In the genomic region with DNA sequence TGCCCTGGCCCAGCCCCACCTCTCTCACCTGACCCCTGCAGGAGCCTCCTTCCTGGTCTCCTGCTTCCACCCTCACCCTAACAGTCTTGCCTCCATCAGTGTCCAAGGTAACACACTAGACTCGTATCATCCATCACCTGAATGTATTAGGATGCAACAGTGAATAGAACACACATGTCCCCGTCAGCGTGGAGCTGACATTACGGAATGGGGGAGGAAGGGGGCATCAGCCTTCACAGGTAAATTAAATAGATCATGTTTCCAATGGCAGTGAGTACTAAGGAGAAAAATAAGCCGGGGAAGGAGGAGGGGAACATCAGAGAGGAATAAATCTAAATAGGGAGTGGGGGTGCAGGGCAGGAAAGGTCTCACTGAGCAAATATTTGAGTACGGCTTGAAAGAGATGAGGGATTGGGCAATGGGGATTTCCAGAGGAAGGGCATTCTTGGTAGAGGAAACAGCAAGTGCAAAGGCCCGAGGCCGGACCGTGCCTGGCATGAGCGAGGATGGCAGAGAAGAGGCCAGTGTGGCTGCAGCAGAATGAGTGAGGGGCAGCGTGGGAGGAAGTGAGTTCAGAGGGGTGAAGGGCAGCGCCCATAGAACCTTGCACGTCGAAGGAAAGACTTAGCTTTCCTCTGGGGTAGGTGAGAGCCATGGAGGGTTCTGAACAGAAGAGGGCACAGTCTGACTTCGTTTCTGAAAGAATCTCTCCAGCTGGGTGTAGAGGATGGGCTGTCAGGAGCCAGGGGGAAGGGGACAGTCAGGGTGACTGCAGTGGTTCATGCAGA, we compare ENCODE assay signal across 11 cellular contexts.
DNase-seq lines count a peak whose midpoint lies in the region; ATAC-seq, FAIRE-seq and TF ChIP-seq lines count a peak whose summit lies in the region.
"Had no signal": no experiment of that assay in that cellular context is flagged by ENCODE, and none has a peak within 500 bp of the region (broad histone marks: within the 10 kb centered on the region; RNA-seq: fewer than 3 reads in every experiment).

No MANE protein-coding gene starts in this region.

- peak; percentile 50 for DNase-seq in EL
- no peak for DNase-seq in Panc1 (ENCODE audit: low read depth, low spot score)
- peak; percentile 18 for DNase-seq in fibroblast of gingiva (ENCODE audit: low read depth)
- DNase-seq in pancreas: no peak
- DNase-seq in NOMO-1 (lab: John Stamatoyannopoulos, UW; ENCODE audit: unreplicated experiment in 2 of 2): no peak
- no peak for DNase-seq in GOT3 (lab: John Stamatoyannopoulos, UW)
- DNase-seq in 8988T: no peak
- DNase-seq in lower leg skin (ENCODE audit: low spot score in 2 of 2): no peak
- DNase-seq: cortex of kidney, MM.1S, SIG-M5 had no signal

- TF ChIP-seq CTCF in Panc1 (IDR thresholded peaks at IDR 0.05) (no peak), pancreas (IDR thresholded peaks at IDR 0.05) (no peak), lower leg skin (IDR thresholded peaks at IDR 0.05) (peak in 1 of 3 donors; percentile 2)

- H3K27ac ChIP-seq in Panc1 (ENCODE audit: low read length) (no peak overlapping the region), pancreas (peak overlapping the region in 2 of 4 donors; percentile 52 to 55)

- H3K27me3 ChIP-seq in Panc1 (ENCODE audit: control insufficient read depth, insufficient read depth, low read length) (no peaks in the 10 kb centered on the region), pancreas (no peaks in the 10 kb centered on the region)

- H3K4me3 ChIP-seq in Panc1 (ENCODE audit: low read depth in 2 of 2, low read length in 2 of 2): no peak overlapping the region
- H3K4me3 ChIP-seq in pancreas: no peak overlapping the region
- no peak overlapping the region for H3K4me3 ChIP-seq in lower leg skin (ENCODE audit: low read depth, poor library complexity, severe bottlenecking)

- intact Hi-C loops in Panc1 (cut with micrococcal nuclease; ENCODE audit: unreplicated experiment): no loop called here
- intact Hi-C loops in pancreas (cut with DNase I): loop anchor here in 1 of 3 donors (10.0 kb wide), 1 partner anchor 215 kb away; no protein-coding TSS in a partner anchor
- intact Hi-C loops in lower leg skin (cut with DNase I; ENCODE audit: low total_unique reads): no loop called here

- POLR2A ChIA-PET in Panc1 (lab: Charles Lee): no interaction called here

- BruUV-seq in Panc1 (replicated peaks; lab: Mats Ljungman, UMichigan): no TSS peak

- 70 to 72% methylated on average over 15 of the region's 15 CpGs for WGBS in pancreas, 2 donors
- WGBS in lower leg skin, 2 donors: 76 to 79% methylated on average over 15 of the region's 15 CpGs

- peak; percentile 55 for ATAC-seq in Panc1
- peak in 3 of 4 donors; percentile 48 to 67 (median 65) for ATAC-seq in pancreas

- FAIRE-seq in pancreas (lab: Jason Lieb, UNC): no peak

- no peak for TF ChIP-seq POLR2A in lower leg skin (IDR thresholded peaks at IDR 0.05)

- in situ Hi-C loops in Panc1 (cut with HindIII; ENCODE audit: low pct_unique_long_range_greater_than_20kb, low sequenced_read_pairs): no loop called here

- no peaks in the 10 kb centered on the region for H3K36me3 ChIP-seq in Panc1 (ENCODE audit: control insufficient read depth, insufficient read depth, low read length)
- no peaks in the 10 kb centered on the region for H3K36me3 ChIP-seq in pancreas

- H3K4me1 ChIP-seq in Panc1 (ENCODE audit: control insufficient read depth, insufficient read depth, low read length) (peaks cover 17% of the 10 kb centered on the region), pancreas (peaks cover 0 to 23% (median 4%) of the 10 kb centered on the region in 3 donors)

- CTCF ChIA-PET in Panc1 (lab: Charles Lee): no interaction called here

- no peaks in the 10 kb centered on the region for H3K9me3 ChIP-seq in Panc1 (ENCODE audit: control insufficient read depth, insufficient read depth, low read depth, low read length)
- no peaks in the 10 kb centered on the region for H3K9me3 ChIP-seq in pancreas

Comparison
In these comparisons a context has a peak if more than half of its experiments do, and no peak if none do; other contexts are left out.
1. DNase-seq: peak in EL (single experiment) and fibroblast of gingiva (single experiment); none in Panc1 (single experiment), pancreas (0 of 6), NOMO-1 (0 of 2), GOT3 (single experiment), 8988T (single experiment) and lower leg skin (0 of 2).